ENCODE assay signal across 14 cellular contexts in genomic region chr1:172977296-172978027, GRCh38.
DNase-seq lines count a peak whose midpoint lies in the region; ATAC-seq and TF ChIP-seq lines count a peak whose summit lies in the region.
"Had no signal": no experiment of that assay in that cellular context is flagged by ENCODE, and none has a peak within 500 bp of the region (broad histone marks: within the 10 kb centered on the region; RNA-seq: fewer than 3 reads in every experiment).

No MANE protein-coding gene starts in this region.

- 66% methylated on average over 5 of the region's 5 CpGs for WGBS in hepatocyte (ENCODE audit: low lambda C conversion rate, missing lambda C conversion rate)
- no CpG with 5 or more reads among the region's 5 CpGs for WGBS in mesendoderm (ENCODE audit: extremely low coverage, insufficient coverage, low lambda C conversion rate)

- H3K9me3 ChIP-seq in OCI-LY3 (ENCODE audit: insufficient read depth, low read length): no peaks in the 10 kb centered on the region
- no peaks in the 10 kb centered on the region for H3K9me3 ChIP-seq in hepatocyte (ENCODE audit: low read depth)

- no peak overlapping the region for H2AK5ac ChIP-seq in mesendoderm (ENCODE audit: low read length)

- H2AFZ ChIP-seq in OCI-LY3 (ENCODE audit: low read depth, low read length) (no peak overlapping the region), hepatocyte (no peak overlapping the region)

- H3K27ac ChIP-seq in OCI-LY3 (ENCODE audit: low read length): no peak overlapping the region; the same call in 1 of the 2 replicates
- peak overlapping the region; percentile 78 for H3K27ac ChIP-seq in hepatocyte
- no peak overlapping the region for H3K27ac ChIP-seq in mesendoderm (ENCODE audit: low read depth, low read length)
- H3K27ac ChIP-seq: dorsolateral prefrontal cortex had no signal

- H4K8ac ChIP-seq in mesendoderm (ENCODE audit: low read depth, low read length): no peak overlapping the region

- peak; percentile 53 for ATAC-seq in GM21447 (IDR thresholded peaks at IDR 0.05; ENCODE audit: unreplicated experiment)
- ATAC-seq: activated CD8-positive, alpha-beta T cell treated with anti-CD3 and anti-CD28 coated beads for 36 hours had no signal

- H3K23ac ChIP-seq in mesendoderm (ENCODE audit: low read length): no peak overlapping the region

- no peak overlapping the region for H2BK120ac ChIP-seq in mesendoderm (ENCODE audit: low read depth, low read length)

- no peak overlapping the region for H3K4ac ChIP-seq in mesendoderm (ENCODE audit: low read depth, low read length)

- H2BK15ac ChIP-seq in mesendoderm (replicated peaks; ENCODE audit: low read depth): no peak overlapping the region

- H3K79me2 ChIP-seq in OCI-LY3 (ENCODE audit: low read length): no peaks in the 10 kb centered on the region
- no peaks in the 10 kb centered on the region for H3K79me2 ChIP-seq in hepatocyte
- H3K79me2 ChIP-seq in mesendoderm (ENCODE audit: control insufficient read depth, insufficient read depth, low read length): no peaks in the 10 kb centered on the region

- no peak overlapping the region for H2BK5ac ChIP-seq in mesendoderm (ENCODE audit: low read length)

- no peak overlapping the region for H3K56ac ChIP-seq in mesendoderm (ENCODE audit: low read length)

- TF ChIP-seq CTCF in OCI-LY3 (IDR thresholded peaks at IDR 0.05; ENCODE audit: low read depth, low read length) (no peak), hepatocyte (IDR thresholded peaks at IDR 0.05; ENCODE audit: poor library complexity) (no peak)

- peak overlapping the region; percentile 33 for H3K4me2 ChIP-seq in OCI-LY3 (ENCODE audit: low read length)
- no peak overlapping the region for H3K4me2 ChIP-seq in hepatocyte
- no peak overlapping the region for H3K4me2 ChIP-seq in mesendoderm (ENCODE audit: low read length)

- H3K79me1 ChIP-seq in mesendoderm (ENCODE audit: low read length): no peaks in the 10 kb centered on the region

- H4K20me1 ChIP-seq in OCI-LY3 (ENCODE audit: insufficient read depth, low read length): no peaks in the 10 kb centered on the region
- no peaks in the 10 kb centered on the region for H4K20me1 ChIP-seq in hepatocyte (ENCODE audit: insufficient read depth, poor library complexity, severe bottlenecking)

- H3K18ac ChIP-seq in mesendoderm (ENCODE audit: low read length): no peak overlapping the region

- no peak overlapping the region for H3K4me3 ChIP-seq in OCI-LY3 (ENCODE audit: low read length)
- no peak overlapping the region for H3K4me3 ChIP-seq in hepatocyte
- no peak overlapping the region for H3K4me3 ChIP-seq in mesendoderm (ENCODE audit: low read length)
- H3K4me3 ChIP-seq: dorsolateral prefrontal cortex had no signal

- DNase-seq in CD1c-positive myeloid dendritic cell (ENCODE audit: extremely low spot score): peak; percentile 71
- no peak for DNase-seq in hepatocyte (ENCODE audit: low spot score)
- DNase-seq in mucosa of gallbladder (ENCODE audit: low spot score): no peak
- no peak for DNase-seq in NAMALWA (ENCODE audit: low spot score)
- DNase-seq in SW480 (ENCODE audit: low spot score): no peak
- no peak for DNase-seq in mesendoderm
- DNase-seq: activated CD8-positive, alpha-beta T cell treated with anti-CD3 and anti-CD28 coated beads for 36 hours; activated effector memory CD4-positive, alpha-beta T cell treated with anti-CD3 and anti-CD28 coated beads, Interleukin-2, amount 50 U/mL, for 16 hours; dorsolateral prefrontal cortex; NCI-H1417; NCI-H524 treated with DMSO at 0.1 percent for 48 hours; stimulated activated CD4-positive, alpha-beta T cell treated with anti-CD3 and anti-CD28 coated beads, Interleukin-2, amount 100 ng/mL, for 24 hours had no signal

- H3K27me3 ChIP-seq in OCI-LY3 (ENCODE audit: low read depth, low read length) (no peaks in the 10 kb centered on the region), hepatocyte (no peaks in the 10 kb centered on the region), mesendoderm (ENCODE audit: insufficient read depth, low read length, poor library complexity) (no peaks in the 10 kb centered on the region)
- H3K27me3 ChIP-seq: dorsolateral prefrontal cortex had no signal

- no peaks in the 10 kb centered on the region for H3K9me2 ChIP-seq in hepatocyte (replicated peaks; ENCODE audit: insufficient read depth)

- H4K5ac ChIP-seq in mesendoderm (ENCODE audit: low read length): no peak overlapping the region

- no peaks in the 10 kb centered on the region for H3K36me3 ChIP-seq in OCI-LY3 (replicated peaks; ENCODE audit: low read depth, low read length)
- H3K36me3 ChIP-seq in hepatocyte (replicated peaks; ENCODE audit: insufficient read depth, low read depth): no peaks in the 10 kb centered on the region
- no peaks in the 10 kb centered on the region for H3K36me3 ChIP-seq in mesendoderm (ENCODE audit: control insufficient read depth, insufficient read depth, low read length)

- no peak overlapping the region for H3K9ac ChIP-seq in OCI-LY3 (ENCODE audit: low read length)
- H3K9ac ChIP-seq in mesendoderm (ENCODE audit: low read length): no peak overlapping the region

- H3K4me1 ChIP-seq in OCI-LY3 (ENCODE audit: low read length): peaks cover 18% of the 10 kb centered on the region
- peaks cover 10% of the 10 kb centered on the region for H3K4me1 ChIP-seq in hepatocyte (ENCODE audit: insufficient read depth)
- H3K4me1 ChIP-seq in mesendoderm (ENCODE audit: control insufficient read depth, low read depth, low read length): no peaks in the 10 kb centered on the region
